5 cellular contexts compared by ENCODE assay signal in the genomic region with DNA sequence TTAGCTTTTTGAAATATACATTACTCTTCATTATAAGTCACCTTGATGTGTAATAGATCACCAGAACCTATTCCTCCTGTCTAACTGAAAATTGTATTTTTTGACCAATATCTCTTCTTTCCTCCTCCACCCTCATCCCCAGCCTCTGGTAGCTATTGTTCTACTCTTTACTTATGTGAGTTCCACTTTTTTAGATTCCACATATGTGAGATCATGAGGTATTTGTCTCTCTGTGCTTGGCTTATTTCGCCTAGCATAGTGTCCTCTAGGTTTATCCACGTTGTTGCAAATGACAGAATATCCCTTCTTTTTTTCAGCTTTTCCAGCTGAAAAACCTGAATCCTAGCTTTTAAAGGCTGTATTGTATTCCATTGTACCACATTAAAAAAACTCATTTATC.
"Had no signal": no experiment of that assay in that cellular context is flagged by ENCODE, and none has a peak within 500 bp of the region (broad histone marks: within the 10 kb centered on the region; RNA-seq: fewer than 3 reads in every experiment).

No MANE protein-coding gene starts in this region.

- H3K4me1 Mint-ChIP-seq: GM23338, H9, IgD-negative memory B cell had no signal

- H3K4me2 ChIP-seq: GM23338 had no signal

- H3K4me3 ChIP-seq: GM23338 had no signal

- H2AFZ ChIP-seq: GM23338 had no signal

- DNase-seq: H9, HCEC 1CT, KBM-7 had no signal

- H3K9me3 Mint-ChIP-seq: GM23338, H9 had no signal

- H3K27me3 Mint-ChIP-seq: IgD-negative memory B cell had no signal

- H3K4me3 Mint-ChIP-seq: GM23338, H9, IgD-negative memory B cell had no signal

- H3K27ac Mint-ChIP-seq: GM23338, H9, IgD-negative memory B cell had no signal
